8 cellular contexts compared by ENCODE assay signal in the genomic region with DNA sequence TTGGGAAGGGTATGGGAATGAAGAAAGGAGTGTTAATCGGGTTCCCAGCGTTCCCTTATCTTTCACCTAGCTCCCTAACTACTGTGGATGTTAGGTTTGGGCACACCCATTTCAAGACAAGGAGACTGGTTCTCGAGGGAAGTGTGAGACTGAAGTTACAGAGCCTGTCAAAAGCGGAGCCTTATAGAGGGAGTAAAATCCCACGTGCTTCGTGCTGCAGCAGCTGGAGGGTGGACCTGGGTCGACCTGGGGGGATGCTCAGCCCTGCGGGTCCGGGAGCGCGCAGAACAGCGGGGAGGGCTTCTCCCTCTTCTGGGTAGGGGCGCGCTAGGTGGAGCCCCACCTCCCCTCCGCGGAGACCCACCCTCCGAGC. TPM values are rescaled to one million over a fixed set of nuclear protein-coding genes. Genes with fewer than 3 reads are reported as not detected.
DNase-seq lines count a peak whose midpoint lies in the region; ATAC-seq lines count a peak whose summit lies in the region.

No MANE protein-coding gene starts in this region.

- H3K4me3 ChIP-seq in effector memory CD4-positive, alpha-beta T cell (ENCODE audit: insufficient read depth, low read depth, low read length, poor library complexity, severe bottlenecking): peak overlapping the region; percentile 50

- peak; percentile 27 for ATAC-seq in HG02981 (IDR thresholded peaks at IDR 0.05; ENCODE audit: unreplicated experiment)
- peak in 1 of 2 donors; percentile 60 for ATAC-seq in natural killer cell treated with Interleukin-12 subunit alpha and Interleukin-12 subunit beta and Interleukin-15 and Interleukin-18, amount 100 ng/mL, for 72 hours

- H3K27ac ChIP-seq in effector memory CD4-positive, alpha-beta T cell (ENCODE audit: insufficient read depth, low read length, poor library complexity, severe bottlenecking): no peak overlapping the region

- H3K27me3 ChIP-seq in effector memory CD4-positive, alpha-beta T cell (replicated peaks; ENCODE audit: control insufficient read depth, insufficient read depth, low read length, poor library complexity, severe bottlenecking): no peaks in the 10 kb centered on the region

- peak overlapping the region; percentile 30 for H3K27ac Mint-ChIP-seq in activated T-cell treated with anti-CD3 and anti-CD28 coated beads, Interleukin-2, amount 50 U/mL, for 24 hours
- H3K27ac Mint-ChIP-seq in natural killer cell treated with Interleukin-12 subunit alpha and Interleukin-12 subunit beta and Interleukin-15 and Interleukin-18, amount 100 ng/mL, for 72 hours: peak overlapping the region in 1 of 2 donors; percentile 41

- H3K9me3 ChIP-seq in effector memory CD4-positive, alpha-beta T cell (ENCODE audit: control insufficient read depth, low read length): no peaks in the 10 kb centered on the region

- H3K36me3 Mint-ChIP-seq in activated T-cell treated with anti-CD3 and anti-CD28 coated beads, Interleukin-2, amount 50 U/mL, for 24 hours (ENCODE audit: low read depth): peaks cover 40% of the 10 kb centered on the region
- peaks cover 16% of the 10 kb centered on the region for H3K36me3 Mint-ChIP-seq in natural killer cell treated with Interleukin-12 subunit alpha and Interleukin-12 subunit beta and Interleukin-15 and Interleukin-18, amount 100 ng/mL, for 72 hours

- DNase-seq in activated T-cell treated with anti-CD3 and anti-CD28 coated beads, Interleukin-2, amount 50 U/mL, for 24 hours: no peak
- DNase-seq in activated T-cell treated with anti-CD3 and anti-CD28 coated beads, Interleukin-2, amount 50 U/mL, for 1 hour: no peak
- DNase-seq in OCI-M1 (lab: John Stamatoyannopoulos, UW) (peak; percentile 65), mucosa of gallbladder (ENCODE audit: low spot score) (no peak), DMS153 treated with DMSO at 0.1 percent for 48 hours (lab: John Stamatoyannopoulos, UW; ENCODE audit: unreplicated experiment) (no peak)
- no peak for DNase-seq in effector memory CD4-positive, alpha-beta T cell
- no peak for DNase-seq in natural killer cell treated with Interleukin-12 subunit alpha and Interleukin-12 subunit beta and Interleukin-15 and Interleukin-18, amount 100 ng/mL, for 72 hours (ENCODE audit: low spot score)

- H3K4me1 Mint-ChIP-seq in activated T-cell treated with anti-CD3 and anti-CD28 coated beads, Interleukin-2, amount 50 U/mL, for 24 hours (ENCODE audit: low read depth): peaks cover 58% of the 10 kb centered on the region
- H3K4me1 Mint-ChIP-seq in natural killer cell treated with Interleukin-12 subunit alpha and Interleukin-12 subunit beta and Interleukin-15 and Interleukin-18, amount 100 ng/mL, for 72 hours (ENCODE audit: low read depth in 2 of 2): peaks cover 22 to 31% of the 10 kb centered on the region in 2 donors

- peaks cover 11% of the 10 kb centered on the region for H3K4me1 ChIP-seq in effector memory CD4-positive, alpha-beta T cell (ENCODE audit: control insufficient read depth, insufficient read depth, low read length, poor library complexity, severe bottlenecking)

- H3K9me3 Mint-ChIP-seq in activated T-cell treated with anti-CD3 and anti-CD28 coated beads, Interleukin-2, amount 50 U/mL, for 24 hours: no peaks in the 10 kb centered on the region
- no peaks in the 10 kb centered on the region for H3K9me3 Mint-ChIP-seq in natural killer cell treated with Interleukin-12 subunit alpha and Interleukin-12 subunit beta and Interleukin-15 and Interleukin-18, amount 100 ng/mL, for 72 hours

- peaks cover 32% of the 10 kb centered on the region for H3K27me3 Mint-ChIP-seq in activated T-cell treated with anti-CD3 and anti-CD28 coated beads, Interleukin-2, amount 50 U/mL, for 24 hours
- H3K27me3 Mint-ChIP-seq in natural killer cell treated with Interleukin-12 subunit alpha and Interleukin-12 subunit beta and Interleukin-15 and Interleukin-18, amount 100 ng/mL, for 72 hours: peaks cover 8 to 20% of the 10 kb centered on the region in 2 donors

- H3K36me3 ChIP-seq in effector memory CD4-positive, alpha-beta T cell (ENCODE audit: control insufficient read depth, insufficient read depth, low read length): peaks cover 16% of the 10 kb centered on the region

- peak overlapping the region; percentile 88 for H3K4me3 Mint-ChIP-seq in activated T-cell treated with anti-CD3 and anti-CD28 coated beads, Interleukin-2, amount 50 U/mL, for 24 hours
- peak overlapping the region; percentile 88 for H3K4me3 Mint-ChIP-seq in natural killer cell treated with Interleukin-12 subunit alpha and Interleukin-12 subunit beta and Interleukin-15 and Interleukin-18, amount 100 ng/mL, for 72 hours

RNA-seq across cellular contexts. Expression of a gene that starts 0.3 kb away (rescaled TPM):
- total RNA-seq in natural killer cell treated with Interleukin-12 subunit alpha and Interleukin-12 subunit beta and Interleukin-15 and Interleukin-18, amount 100 ng/mL, for 72 hours: 10 to 100 TPM; 60.2 to 68.7 TPM
- total RNA-seq in mucosa of gallbladder: 67.7 TPM

RNA-seq across cellular contexts. Expression of a gene that starts 28.1 kb away (rescaled TPM):
- not detected for total RNA-seq in natural killer cell treated with Interleukin-12 subunit alpha and Interleukin-12 subunit beta and Interleukin-15 and Interleukin-18, amount 100 ng/mL, for 72 hours
- not detected for total RNA-seq in mucosa of gallbladder
